In genomic region chr14:91580886-91581615, GRCh38 we compare ENCODE assay signal across 1 cellular context.
TF ChIP-seq lines count a peak whose summit lies in the region.

No MANE protein-coding gene starts in this region.

TF ChIP-seq in WTC11, 78 proteins besides CTCF, POLR2A, EP300 and RAD21 (continued from another document):
- TF ChIP-seq PRDM15 (CRISPR knock-in tag; IDR thresholded peaks at IDR 0.05) (no peak), ATF6 (CRISPR knock-in tag; IDR thresholded peaks at IDR 0.05) (no peak), CREM (CRISPR knock-in tag; IDR thresholded peaks at IDR 0.05) (no peak), TEAD4 (CRISPR knock-in tag; IDR thresholded peaks at IDR 0.05) (no peak), ATF2 (CRISPR knock-in tag; IDR thresholded peaks at IDR 0.05; ENCODE audit: borderline replicate concordance, low read depth) (no peak)
TF ChIP-seq in WTC11: peak in this region for 0.
